1 cellular context compared by ENCODE assay signal in the genomic region with DNA sequence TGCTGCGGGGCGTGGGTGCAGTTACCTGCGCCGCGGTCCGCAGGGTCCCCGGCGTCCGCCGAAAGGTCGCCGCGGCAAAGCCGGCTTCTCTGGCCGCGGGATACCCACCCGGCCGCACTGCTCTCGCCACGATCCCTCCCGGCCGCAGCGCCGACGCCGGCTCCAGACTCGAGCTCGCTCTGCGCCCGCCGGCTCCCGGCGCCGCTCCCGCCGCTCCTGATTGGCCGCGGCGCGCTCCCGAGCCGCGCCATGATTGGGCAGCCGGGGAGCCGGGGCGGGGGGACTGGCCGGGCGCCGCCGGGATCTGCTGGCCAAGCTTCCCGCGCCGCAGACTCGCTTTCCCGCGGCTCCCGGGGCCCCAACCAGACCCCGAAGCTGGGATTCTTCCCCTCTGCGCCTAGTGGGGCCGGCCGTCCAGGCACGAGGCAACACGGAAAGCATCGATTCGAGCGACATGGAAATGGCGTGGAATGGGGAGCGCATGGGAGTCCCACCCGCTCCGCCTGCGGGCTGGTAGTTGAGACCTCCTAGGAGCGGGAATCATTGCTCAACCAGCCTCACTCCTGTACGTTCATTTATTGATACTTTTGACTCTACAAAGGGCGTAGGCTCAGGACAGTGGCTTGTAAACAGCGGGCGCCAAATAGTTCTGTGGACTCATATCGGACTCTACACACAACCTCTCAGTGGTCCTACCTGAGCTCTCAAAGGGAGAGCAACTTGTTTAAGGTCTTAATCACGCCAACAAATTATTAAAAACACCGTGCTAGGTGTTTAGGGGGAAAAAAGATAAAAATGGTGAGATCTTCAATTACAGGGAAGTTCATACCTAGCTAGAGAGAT.
TF ChIP-seq lines count a peak whose summit lies in the region.

No MANE protein-coding gene starts in this region.

TF ChIP-seq in HepG2, 621 proteins besides CTCF, POLR2A, EP300 and RAD21 (continued from another document and continues in another):
- no peak for TF ChIP-seq CENPBD1 (CRISPR knock-in tag; IDR thresholded peaks at IDR 0.05; ENCODE audit: borderline replicate concordance, low read depth)
- TF ChIP-seq ZBTB20 (CRISPR knock-in tag; IDR thresholded peaks at IDR 0.05; ENCODE audit: borderline replicate concordance, low read depth) = peak; percentile 31; the same call in 1 of the 2 replicates
- TF ChIP-seq, protein P1, sequence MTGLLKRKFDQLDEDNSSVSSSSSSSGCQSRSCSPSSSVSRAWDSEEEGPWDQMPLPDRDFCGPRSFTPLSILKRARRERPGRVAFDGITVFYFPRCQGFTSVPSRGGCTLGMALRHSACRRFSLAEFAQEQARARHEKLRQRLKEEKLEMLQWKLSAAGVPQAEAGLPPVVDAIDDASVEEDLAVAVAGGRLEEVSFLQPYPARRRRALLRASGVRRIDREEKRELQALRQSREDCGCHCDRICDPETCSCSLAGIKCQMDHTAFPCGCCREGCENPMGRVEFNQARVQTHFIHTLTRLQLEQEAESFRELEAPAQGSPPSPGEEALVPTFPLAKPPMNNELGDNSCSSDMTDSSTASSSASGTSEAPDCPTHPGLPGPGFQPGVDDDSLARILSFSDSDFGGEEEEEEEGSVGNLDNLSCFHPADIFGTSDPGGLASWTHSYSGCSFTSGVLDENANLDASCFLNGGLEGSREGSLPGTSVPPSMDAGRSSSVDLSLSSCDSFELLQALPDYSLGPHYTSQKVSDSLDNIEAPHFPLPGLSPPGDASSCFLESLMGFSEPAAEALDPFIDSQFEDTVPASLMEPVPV (CRISPR knock-in tag; IDR thresholded peaks at IDR 0.05) = no peak
- 0 out of 2 replicates have a peak, but pooled peaks have one; percentile 46 for TF ChIP-seq HOXA9 (CRISPR knock-in tag; IDR thresholded peaks at IDR 0.05; ENCODE audit: borderline replicate concordance)
- TF ChIP-seq IKZF4 (CRISPR knock-in tag; IDR thresholded peaks at IDR 0.05; ENCODE audit: borderline replicate concordance, low read depth, not compliant biosample characterization) = peak; percentile 54
- TF ChIP-seq HNF4G (IDR thresholded peaks at IDR 0.05; ENCODE audit: borderline replicate concordance, low read depth, low read length) = no peak
- no peak for TF ChIP-seq HNF4G (CRISPR knock-in tag; IDR thresholded peaks at IDR 0.05; ENCODE audit: borderline replicate concordance, low read depth)
- TF ChIP-seq, protein P2, sequence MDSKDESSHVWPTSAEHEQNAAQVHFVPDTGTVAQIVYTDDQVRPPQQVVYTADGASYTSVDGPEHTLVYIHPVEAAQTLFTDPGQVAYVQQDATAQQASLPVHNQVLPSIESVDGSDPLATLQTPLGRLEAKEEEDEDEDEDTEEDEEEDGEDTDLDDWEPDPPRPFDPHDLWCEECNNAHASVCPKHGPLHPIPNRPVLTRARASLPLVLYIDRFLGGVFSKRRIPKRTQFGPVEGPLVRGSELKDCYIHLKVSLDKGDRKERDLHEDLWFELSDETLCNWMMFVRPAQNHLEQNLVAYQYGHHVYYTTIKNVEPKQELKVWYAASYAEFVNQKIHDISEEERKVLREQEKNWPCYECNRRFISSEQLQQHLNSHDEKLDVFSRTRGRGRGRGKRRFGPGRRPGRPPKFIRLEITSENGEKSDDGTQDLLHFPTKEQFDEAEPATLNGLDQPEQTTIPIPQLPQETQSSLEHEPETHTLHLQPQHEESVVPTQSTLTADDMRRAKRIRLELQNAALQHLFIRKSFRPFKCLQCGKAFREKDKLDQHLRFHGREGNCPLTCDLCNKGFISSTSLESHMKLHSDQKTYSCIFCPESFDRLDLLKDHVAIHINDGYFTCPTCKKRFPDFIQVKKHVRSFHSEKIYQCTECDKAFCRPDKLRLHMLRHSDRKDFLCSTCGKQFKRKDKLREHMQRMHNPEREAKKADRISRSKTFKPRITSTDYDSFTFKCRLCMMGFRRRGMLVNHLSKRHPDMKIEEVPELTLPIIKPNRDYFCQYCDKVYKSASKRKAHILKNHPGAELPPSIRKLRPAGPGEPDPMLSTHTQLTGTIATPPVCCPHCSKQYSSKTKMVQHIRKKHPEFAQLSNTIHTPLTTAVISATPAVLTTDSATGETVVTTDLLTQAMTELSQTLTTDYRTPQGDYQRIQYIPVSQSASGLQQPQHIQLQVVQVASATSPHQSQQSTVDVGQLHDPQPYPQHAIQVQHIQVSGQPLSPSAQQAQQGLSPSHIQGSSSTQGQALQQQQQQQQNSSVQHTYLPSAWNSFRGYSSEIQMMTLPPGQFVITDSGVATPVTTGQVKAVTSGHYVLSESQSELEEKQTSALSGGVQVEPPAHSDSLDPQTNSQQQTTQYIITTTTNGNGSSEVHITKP (CRISPR knock-in tag; IDR thresholded peaks at IDR 0.05; ENCODE audit: low read depth) = no peak
- no peak for TF ChIP-seq SIX4 (CRISPR knock-in tag; IDR thresholded peaks at IDR 0.05)
- peak; percentile 70; the same call in 1 of the 2 replicates for TF ChIP-seq ZNF563 (CRISPR knock-in tag; IDR thresholded peaks at IDR 0.05)
- TF ChIP-seq ZNF383 (CRISPR knock-in tag; IDR thresholded peaks at IDR 0.05; ENCODE audit: borderline replicate concordance) = no peak
- TF ChIP-seq ARNTL (CRISPR knock-in tag; IDR thresholded peaks at IDR 0.05) = no peak
- no peak for TF ChIP-seq ZNF274 (CRISPR knock-in tag; IDR thresholded peaks at IDR 0.05)
- peak; percentile 54; the same call in 1 of the 2 replicates for TF ChIP-seq HOXA3 (CRISPR knock-in tag; IDR thresholded peaks at IDR 0.05)
- no peak for TF ChIP-seq MBD4 (IDR thresholded peaks at IDR 0.05; ENCODE audit: borderline replicate concordance, low read length)
- TF ChIP-seq ZNF549 (CRISPR knock-in tag; IDR thresholded peaks at IDR 0.05) = no peak
- TF ChIP-seq ZFP1 (CRISPR knock-in tag; IDR thresholded peaks at IDR 0.05) = no peak; the same call in 1 of the 2 replicates
- 0 out of 2 replicates have a peak, but pooled peaks have one; percentile 16 for TF ChIP-seq ESRRA (CRISPR knock-in tag; IDR thresholded peaks at IDR 0.05; ENCODE audit: low read depth)
- TF ChIP-seq MAFK (conservative IDR thresholded peaks at IDR 0.05 in 1 of 2, IDR thresholded peaks at IDR 0.05 in 1 of 2; ENCODE audit: low read length in 2 of 2) = no peak
- TF ChIP-seq ZFP36 (IDR thresholded peaks at IDR 0.05; ENCODE audit: borderline replicate concordance, low read depth, low read length, partially characterized antibody) = no peak
- TF ChIP-seq SPEN (CRISPR knock-in tag; IDR thresholded peaks at IDR 0.05; ENCODE audit: low read depth) = 0 out of 2 replicates have a peak, but pooled peaks have one; percentile 17
- TF ChIP-seq SNAPC2 (CRISPR knock-in tag; IDR thresholded peaks at IDR 0.05) = no peak
- no peak for TF ChIP-seq ZHX1 (CRISPR knock-in tag; IDR thresholded peaks at IDR 0.05; ENCODE audit: low read depth)
- no peak for TF ChIP-seq TSC22D2 (CRISPR knock-in tag; IDR thresholded peaks at IDR 0.05; ENCODE audit: borderline replicate concordance)
- TF ChIP-seq ZNF792 (CRISPR knock-in tag; IDR thresholded peaks at IDR 0.05) = no peak
- TF ChIP-seq ZNF569 (CRISPR knock-in tag; IDR thresholded peaks at IDR 0.05; ENCODE audit: borderline replicate concordance) = no peak
- peak; percentile 57; the same call in 1 of the 2 replicates for TF ChIP-seq SP4 (CRISPR knock-in tag; IDR thresholded peaks at IDR 0.05)
- TF ChIP-seq ZBED4 (CRISPR knock-in tag; IDR thresholded peaks at IDR 0.05; ENCODE audit: borderline replicate concordance) = no peak
- no peak for TF ChIP-seq MATR3 (CRISPR knock-in tag; IDR thresholded peaks at IDR 0.05)
- TF ChIP-seq, protein P3, sequence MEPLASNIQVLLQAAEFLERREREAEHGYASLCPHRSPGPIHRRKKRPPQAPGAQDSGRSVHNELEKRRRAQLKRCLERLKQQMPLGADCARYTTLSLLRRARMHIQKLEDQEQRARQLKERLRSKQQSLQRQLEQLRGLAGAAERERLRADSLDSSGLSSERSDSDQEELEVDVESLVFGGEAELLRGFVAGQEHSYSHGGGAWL (CRISPR knock-in tag; IDR thresholded peaks at IDR 0.05) = peak; percentile 60; the same call in 1 of the 2 replicates
- 0 out of 2 replicates have a peak, but pooled peaks have one; percentile 29 for TF ChIP-seq ZNF350 (CRISPR knock-in tag; IDR thresholded peaks at IDR 0.05; ENCODE audit: borderline replicate concordance, low read depth)
- TF ChIP-seq NPAS2 (CRISPR knock-in tag; IDR thresholded peaks at IDR 0.05; ENCODE audit: borderline replicate concordance) = no peak
- TF ChIP-seq MEIS2 (CRISPR knock-in tag; IDR thresholded peaks at IDR 0.05) = no peak
- no peak for TF ChIP-seq NONO (IDR thresholded peaks at IDR 0.05)
- 0 out of 2 replicates have a peak, but pooled peaks have one; percentile 16 for TF ChIP-seq NONO (CRISPR knock-in tag; conservative IDR thresholded peaks at IDR 0.05)
- TF ChIP-seq RCOR2 (CRISPR knock-in tag; IDR thresholded peaks at IDR 0.05) = no peak
- TF ChIP-seq FOXK2 (IDR thresholded peaks at IDR 0.05) = no peak
- TF ChIP-seq, protein P4, sequence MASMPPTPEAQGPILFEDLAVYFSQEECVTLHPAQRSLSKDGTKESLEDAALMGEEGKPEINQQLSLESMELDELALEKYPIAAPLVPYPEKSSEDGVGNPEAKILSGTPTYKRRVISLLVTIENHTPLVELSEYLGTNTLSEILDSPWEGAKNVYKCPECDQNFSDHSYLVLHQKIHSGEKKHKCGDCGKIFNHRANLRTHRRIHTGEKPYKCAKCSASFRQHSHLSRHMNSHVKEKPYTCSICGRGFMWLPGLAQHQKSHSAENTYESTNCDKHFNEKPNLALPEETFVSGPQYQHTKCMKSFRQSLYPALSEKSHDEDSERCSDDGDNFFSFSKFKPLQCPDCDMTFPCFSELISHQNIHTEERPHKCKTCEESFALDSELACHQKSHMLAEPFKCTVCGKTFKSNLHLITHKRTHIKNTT (CRISPR knock-in tag; IDR thresholded peaks at IDR 0.05) = no peak
- TF ChIP-seq CENPT (CRISPR knock-in tag; IDR thresholded peaks at IDR 0.05; ENCODE audit: low read depth) = no peak
- TF ChIP-seq, protein P5, sequence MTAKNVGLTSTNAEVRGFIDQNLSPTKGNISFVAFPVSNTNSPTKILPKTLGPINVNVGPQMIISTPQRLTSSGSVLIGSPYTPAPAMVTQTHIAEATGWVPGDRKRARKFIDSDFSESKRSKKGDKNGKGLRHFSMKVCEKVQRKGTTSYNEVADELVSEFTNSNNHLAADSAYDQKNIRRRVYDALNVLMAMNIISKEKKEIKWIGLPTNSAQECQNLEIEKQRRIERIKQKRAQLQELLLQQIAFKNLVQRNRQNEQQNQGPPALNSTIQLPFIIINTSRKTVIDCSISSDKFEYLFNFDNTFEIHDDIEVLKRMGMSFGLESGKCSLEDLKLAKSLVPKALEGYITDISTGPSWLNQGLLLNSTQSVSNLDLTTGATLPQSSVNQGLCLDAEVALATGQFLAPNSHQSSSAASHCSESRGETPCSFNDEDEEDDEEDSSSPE (CRISPR knock-in tag; IDR thresholded peaks at IDR 0.05) = peak; percentile 91
- 0 out of 2 replicates have a peak, but pooled peaks have one; percentile 29 for TF ChIP-seq ZNF879 (CRISPR knock-in tag; IDR thresholded peaks at IDR 0.05)
- no peak for TF ChIP-seq YEATS2 (CRISPR knock-in tag; IDR thresholded peaks at IDR 0.05; ENCODE audit: borderline replicate concordance)
- no peak for TF ChIP-seq PAF1 (CRISPR knock-in tag; IDR thresholded peaks at IDR 0.05)
- no peak for TF ChIP-seq ZNF510 (CRISPR knock-in tag; IDR thresholded peaks at IDR 0.05; ENCODE audit: low read depth)
- no peak for TF ChIP-seq PTBP1 (IDR thresholded peaks at IDR 0.05; ENCODE audit: low read depth, low read length, poor library complexity, severe bottlenecking)
- no peak for TF ChIP-seq ZNF20 (CRISPR knock-in tag; IDR thresholded peaks at IDR 0.05)
- TF ChIP-seq MEIS1 (CRISPR knock-in tag; IDR thresholded peaks at IDR 0.05; ENCODE audit: borderline replicate concordance) = 0 out of 2 replicates have a peak, but pooled peaks have one; percentile 48
- TF ChIP-seq NFRKB (IDR thresholded peaks at IDR 0.05) = no peak
- no peak for TF ChIP-seq SP140L (CRISPR knock-in tag; IDR thresholded peaks at IDR 0.05; ENCODE audit: borderline replicate concordance)
- no peak for TF ChIP-seq SRY (CRISPR knock-in tag; IDR thresholded peaks at IDR 0.05)
